Comparison of ENCODE assay signal across 27 cellular contexts in genomic region chr16:74923766-74924460, GRCh38.
A peak's percentile ranks its signal among the peaks of the same experiment; 100 is the strongest.
DNase-seq lines count a peak whose midpoint lies in the region; ATAC-seq and TF ChIP-seq lines count a peak whose summit lies in the region.
"Had no signal": no experiment of that assay in that cellular context is flagged by ENCODE, and none has a peak within 500 bp of the region (broad histone marks: within the 10 kb centered on the region; RNA-seq: fewer than 3 reads in every experiment).

No MANE protein-coding gene starts in this region.

- H3K79me2 ChIP-seq in neural progenitor cell (ENCODE audit: low read depth), result no peaks in the 10 kb centered on the region

- H3K4me3 Mint-ChIP-seq in neural progenitor cell, result no peak overlapping the region
- H3K4me3 Mint-ChIP-seq: brain; CD8-positive, alpha-beta T cell; GM23338; HFFc6; immature natural killer cell; stimulated activated effector memory CD8-positive, alpha-beta T cell treated with anti-CD3 and anti-CD28 coated beads, Interleukin-12 subunit alpha, Interleukin-12 subunit beta, amount 100 ng/mL, for 72 hours had no signal

- H3K9me3 Mint-ChIP-seq in neural progenitor cell, result no peaks in the 10 kb centered on the region
- H3K9me3 Mint-ChIP-seq: brain; CD8-positive, alpha-beta T cell; GM23338; HFFc6; immature natural killer cell; stimulated activated effector memory CD8-positive, alpha-beta T cell treated with anti-CD3 and anti-CD28 coated beads, Interleukin-12 subunit alpha, Interleukin-12 subunit beta, amount 100 ng/mL, for 72 hours had no signal

- H3K27me3 Mint-ChIP-seq in neural progenitor cell (ENCODE audit: insufficient read depth, low read depth), result no peaks in the 10 kb centered on the region
- H3K27me3 Mint-ChIP-seq: brain had no signal

- H3K4me1 Mint-ChIP-seq in neural progenitor cell, result no peaks in the 10 kb centered on the region
- H3K4me1 Mint-ChIP-seq: brain; GM23338; immature natural killer cell; stimulated activated effector memory CD8-positive, alpha-beta T cell treated with anti-CD3 and anti-CD28 coated beads, Interleukin-12 subunit alpha, Interleukin-12 subunit beta, amount 100 ng/mL, for 72 hours had no signal

- H3K4me1 ChIP-seq in esophagus squamous epithelium, result peaks cover 0 to 23% (median 0%) of the 10 kb centered on the region in 3 donors
- H3K4me1 ChIP-seq in neural progenitor cell, result no peaks in the 10 kb centered on the region

- H3K4me2 ChIP-seq in neural progenitor cell, result no peak overlapping the region
- H3K4me2 ChIP-seq: GM23338, SK-N-SH had no signal

- peak overlapping the region in 1 of 4 donors; percentile 20 for H3K27ac ChIP-seq in esophagus squamous epithelium
- H3K27ac ChIP-seq in neural progenitor cell, result no peak overlapping the region
- H3K27ac ChIP-seq: suprapubic skin had no signal

- H3K36me3 ChIP-seq in esophagus squamous epithelium (peaks cover 7 to 57% (median 21%) of the 10 kb centered on the region in 3 donors), neural progenitor cell (peaks cover 5% of the 10 kb centered on the region)

- H3F3A ChIP-seq in neural progenitor cell (ENCODE audit: low read depth), result no peaks in the 10 kb centered on the region

- TF ChIP-seq CTCF in fibroblast of pulmonary artery (IDR thresholded peaks at IDR 0.05; ENCODE audit: low read length, missing control alignments), result no peak
- TF ChIP-seq CTCF in omental fat pad (IDR thresholded peaks at IDR 0.05), result no peak
- TF ChIP-seq CTCF in esophagus squamous epithelium (IDR thresholded peaks at IDR 0.05), result no peak
- no peak for TF ChIP-seq CTCF in neural progenitor cell (IDR thresholded peaks at IDR 0.05)

- H3K36me3 Mint-ChIP-seq in neural progenitor cell, result peaks cover 16% of the 10 kb centered on the region

- H3K9ac ChIP-seq in neural progenitor cell, result no peak overlapping the region
- H3K9ac ChIP-seq: SK-N-SH had no signal

- H3K27me3 ChIP-seq in esophagus squamous epithelium (no peaks in the 10 kb centered on the region), neural progenitor cell (no peaks in the 10 kb centered on the region)
- H3K27me3 ChIP-seq: suprapubic skin had no signal

- H3K9me3 ChIP-seq in esophagus squamous epithelium (no peaks in the 10 kb centered on the region), neural progenitor cell (ENCODE audit: low read depth) (no peaks in the 10 kb centered on the region)
- H3K9me3 ChIP-seq: SK-N-SH, suprapubic skin had no signal

- TF ChIP-seq POLR2A in esophagus squamous epithelium (IDR thresholded peaks at IDR 0.05), result no peak

- no peaks in the 10 kb centered on the region for H4K20me1 ChIP-seq in neural progenitor cell (ENCODE audit: low read depth)

- H2AFZ ChIP-seq in neural progenitor cell (replicated peaks), result no peak overlapping the region
- H2AFZ ChIP-seq: GM23338 had no signal

- 40 to 55% methylated on average over 10 of the region's 10 CpGs for WGBS in esophagus squamous epithelium, 2 donors

- DNase-seq in left cardiac atrium, result peak; percentile 39
- DNase-seq in cardiac septum (ENCODE audit: low spot score), result no peak
- peak; percentile 12 for DNase-seq in fibroblast of pulmonary artery (ENCODE audit: low read depth)
- DNase-seq in omental fat pad (ENCODE audit: low spot score), result no peak
- no peak for DNase-seq in esophagus squamous epithelium (lab: John Stamatoyannopoulos, UW)
- no peak for DNase-seq in neural progenitor cell (ENCODE audit: low spot score)
- DNase-seq: activated CD4-positive, alpha-beta T cell treated with anti-CD3 and anti-CD28 coated beads, Interleukin-2, amount 50 U/mL, for 48 hours; activated naive CD4-positive, alpha-beta T cell; CD8-positive, alpha-beta T cell; HFFc6; immature natural killer cell; KBM-7; left colon; MM.1S; NCI-H1105 treated with DMSO at 0.1 percent for 48 hours; NCI-H187 treated with DMSO at 0.1 percent for 48 hours; NCI-H2171 treated with DMSO at 0.1 percent for 48 hours; NCI-H510A treated with DMSO at 0.1 percent for 48 hours; NK-92 treated with Interleukin-12 subunit alpha and Interleukin-12 subunit beta, amount 100 ng/mL, for 24 hours; PC-3; SK-N-SH had no signal

- intact Hi-C loops in left cardiac atrium (cut with DNase I), result no loop called here
- intact Hi-C loops in cardiac septum (cut with DNase I), result no loop called here
- intact Hi-C loops in esophagus squamous epithelium (cut with DNase I), result no loop called here

- no peak overlapping the region for H3K27ac Mint-ChIP-seq in neural progenitor cell
- H3K27ac Mint-ChIP-seq: brain; GM23338; HFFc6; immature natural killer cell; stimulated activated effector memory CD8-positive, alpha-beta T cell treated with anti-CD3 and anti-CD28 coated beads, Interleukin-12 subunit alpha, Interleukin-12 subunit beta, amount 100 ng/mL, for 72 hours had no signal

- H3K4me3 ChIP-seq in fibroblast of pulmonary artery (replicated peaks; ENCODE audit: low read depth, low read length), result no peak overlapping the region
- no peak overlapping the region for H3K4me3 ChIP-seq in esophagus squamous epithelium
- H3K4me3 ChIP-seq in neural progenitor cell, result no peak overlapping the region
- H3K4me3 ChIP-seq: GM23338, suprapubic skin had no signal

- ATAC-seq in left cardiac atrium, result peak in 1 of 2 donors; percentile 63
- peak; percentile 26 for ATAC-seq in omental fat pad (ENCODE audit: low FRiP score)
- no peak for ATAC-seq in HG02870 (IDR thresholded peaks at IDR 0.05; ENCODE audit: unreplicated experiment)
- ATAC-seq: activated CD4-positive, CD25-positive, alpha-beta regulatory T cell treated with anti-CD3 and anti-CD28 coated beads, Interleukin-2, amount 50 U/mL, for 24 hours; CD8-positive, alpha-beta T cell; GM23338; left colon; PC-3; stimulated activated effector memory CD8-positive, alpha-beta T cell treated with anti-CD3 and anti-CD28 coated beads, Interleukin-12 subunit alpha, Interleukin-12 subunit beta, amount 100 ng/mL, for 72 hours had no signal

Comparison
In these comparisons a context has a peak if more than half of its experiments do, and no peak if none do; other contexts are left out.
1. DNase-seq: peak in left cardiac atrium (single experiment) and fibroblast of pulmonary artery (single experiment); none in cardiac septum (single experiment), omental fat pad (single experiment), esophagus squamous epithelium (single experiment) and neural progenitor cell (single experiment).